Comparison of ENCODE assay signal across 9 cellular contexts in the genomic region with DNA sequence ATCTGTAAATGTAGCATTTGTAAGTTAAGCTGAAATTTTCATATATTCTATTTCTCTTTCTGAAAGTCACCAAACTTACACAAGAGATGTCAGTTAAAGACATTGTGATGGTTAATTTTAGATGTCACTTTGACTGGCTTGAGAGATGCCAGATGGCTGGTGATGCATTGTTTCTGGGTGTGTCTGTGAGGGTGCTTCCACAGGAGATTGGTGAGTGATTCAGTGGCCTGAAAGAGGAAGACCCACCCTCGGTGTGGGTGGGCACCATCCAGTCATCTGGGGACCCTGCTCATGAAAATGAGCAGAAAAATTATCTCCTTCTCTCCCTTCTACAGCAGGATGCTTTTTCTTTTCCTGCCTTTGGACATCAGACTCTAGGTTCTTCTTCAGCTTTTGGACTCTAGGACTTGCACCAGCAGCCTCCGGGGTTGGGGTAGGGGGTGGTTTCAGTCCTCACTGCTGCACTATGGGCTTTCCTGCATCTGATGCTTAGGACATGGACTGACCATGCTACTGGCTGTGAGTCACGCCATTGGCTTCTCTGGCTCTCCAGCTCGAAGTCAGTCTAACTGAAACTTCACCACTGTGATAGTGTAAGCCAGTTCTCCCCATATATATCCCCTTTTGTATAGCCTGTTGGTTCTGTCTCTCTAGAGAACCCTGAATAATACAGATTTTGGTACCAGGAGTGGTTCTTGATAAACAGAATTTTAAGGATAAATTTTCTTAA. TPM values are rescaled to one million over a fixed set of nuclear protein-coding genes. Genes with fewer than 3 reads are reported as not detected.
DNase-seq lines count a peak whose midpoint lies in the region; ATAC-seq and TF ChIP-seq lines count a peak whose summit lies in the region.
"Had no signal": no experiment of that assay in that cellular context is flagged by ENCODE, and none has a peak within 500 bp of the region (broad histone marks: within the 10 kb centered on the region; RNA-seq: fewer than 3 reads in every experiment).

No MANE protein-coding gene starts in this region.

- TF ChIP-seq CTCF in smooth muscle cell (IDR thresholded peaks at IDR 0.05; ENCODE audit: borderline replicate concordance, insufficient read depth, poor library complexity, severe bottlenecking): no peak

- no peaks in the 10 kb centered on the region for H3K36me3 Mint-ChIP-seq in effector memory CD8-positive, alpha-beta T cell (ENCODE audit: insufficient read depth)

- H3K27me3 ChIP-seq in Karpas-422 (ENCODE audit: low read length): no peaks in the 10 kb centered on the region
- H3K27me3 ChIP-seq in smooth muscle cell (ENCODE audit: low read depth): no peaks in the 10 kb centered on the region

- H3K4me1 ChIP-seq in Karpas-422 (ENCODE audit: low read length) (peaks cover 10% of the 10 kb centered on the region), smooth muscle cell (ENCODE audit: low read depth) (no peaks in the 10 kb centered on the region)

- H3K36me3 ChIP-seq in Karpas-422 (ENCODE audit: insufficient read depth, low read length) (no peaks in the 10 kb centered on the region), smooth muscle cell (ENCODE audit: low read depth) (no peaks in the 10 kb centered on the region)

- H3K79me2 ChIP-seq in Karpas-422 (ENCODE audit: low read length): no peaks in the 10 kb centered on the region
- no peaks in the 10 kb centered on the region for H3K79me2 ChIP-seq in smooth muscle cell (ENCODE audit: low read depth)

- H2AFZ ChIP-seq in Karpas-422 (ENCODE audit: low read length) (no peak overlapping the region), smooth muscle cell (ENCODE audit: low read depth) (no peak overlapping the region)

- WGBS in smooth muscle cell (ENCODE audit: low lambda C conversion rate): 24% methylated on average over 4 of the region's 4 CpGs

- peak overlapping the region in 1 of 2 donors; percentile 89 for H3K27ac Mint-ChIP-seq in effector memory CD8-positive, alpha-beta T cell

- H3K4me3 ChIP-seq in Karpas-422 (ENCODE audit: low read length) (no peak overlapping the region), smooth muscle cell (no peak overlapping the region)

- no peaks in the 10 kb centered on the region for H3F3A ChIP-seq in smooth muscle cell (ENCODE audit: low read depth)

- peaks cover 0 to 8% of the 10 kb centered on the region in 2 donors for H3K27me3 Mint-ChIP-seq in effector memory CD8-positive, alpha-beta T cell

- H3K9me2 ChIP-seq in Karpas-422 (replicated peaks; ENCODE audit: insufficient read depth, low read length): no peaks in the 10 kb centered on the region

- ATAC-seq in HG03108 (IDR thresholded peaks at IDR 0.05; ENCODE audit: unreplicated experiment): no peak
- no peak for ATAC-seq in effector memory CD8-positive, alpha-beta T cell (replicated peaks)

- DNase-seq in ELF-1 (ENCODE audit: low read depth, low spot score) (peak; percentile 21), Karpas-422 (no peak), astrocyte of the hippocampus (ENCODE audit: low read depth, low spot score) (peak; percentile 46), smooth muscle cell (lab: John Stamatoyannopoulos, UW; ENCODE audit: unreplicated experiment) (no peak), iPS-NIHi7 (ENCODE audit: extremely low spot score) (no peak)
- no peak for DNase-seq in effector memory CD8-positive, alpha-beta T cell
- DNase-seq: activated CD4-positive, alpha-beta T cell treated with anti-CD3 and anti-CD28 coated beads, Interleukin-2, amount 50 U/mL, for 1 hour had no signal

- H4K20me1 ChIP-seq in Karpas-422 (ENCODE audit: insufficient read depth, low read depth, low read length) (no peaks in the 10 kb centered on the region), smooth muscle cell (ENCODE audit: low read depth) (no peaks in the 10 kb centered on the region)

- H3K27ac ChIP-seq in Karpas-422 (ENCODE audit: low read length): no peak overlapping the region
- H3K27ac ChIP-seq in smooth muscle cell (ENCODE audit: low read depth): peak overlapping the region; percentile 65

- H3K9ac ChIP-seq in Karpas-422 (ENCODE audit: low read length) (0 out of 2 replicates have a peak overlapping the region, but pooled peaks have one; percentile 15), smooth muscle cell (ENCODE audit: low read depth) (peak overlapping the region; percentile 10)

- peak overlapping the region; percentile 11 for H3K4me2 ChIP-seq in Karpas-422 (ENCODE audit: low read depth, low read length, poor library complexity, severe bottlenecking)
- H3K4me2 ChIP-seq in smooth muscle cell: peak overlapping the region; percentile 42

- no peaks in the 10 kb centered on the region for H3K9me3 Mint-ChIP-seq in effector memory CD8-positive, alpha-beta T cell

- no peak overlapping the region for H3K4me3 Mint-ChIP-seq in effector memory CD8-positive, alpha-beta T cell

- H3K9me3 ChIP-seq in Karpas-422 (ENCODE audit: low read length) (no peaks in the 10 kb centered on the region), smooth muscle cell (replicated peaks; ENCODE audit: low read depth) (no peaks in the 10 kb centered on the region)

- peaks cover 15 to 19% of the 10 kb centered on the region in 2 donors for H3K4me1 Mint-ChIP-seq in effector memory CD8-positive, alpha-beta T cell (ENCODE audit: low read depth in 2 of 2)

RNA-seq across cellular contexts. Expression of gene PDE6H, which starts 20.9 kb away (rescaled TPM):
- not detected in 2 replicates for total RNA-seq in Karpas-422 (2014; rRNA removed; shearing (Covaris generic); ENCODE audit: low replicate concordance)
- total RNA-seq in smooth muscle cell: not detected in 2 replicates
- not detected in 2 replicates for polyA plus RNA-seq in smooth muscle cell
- total RNA-seq: lung microvascular endothelial cell had no signal

RNA-seq across cellular contexts. Expression of gene ARHGDIB, which starts 32.3 kb away (rescaled TPM):
- 503 and 765 TPM in 2 replicates for total RNA-seq in Karpas-422 (2014; rRNA removed; shearing (Covaris generic); ENCODE audit: low replicate concordance)
- 31.5 and 36.4 TPM in 2 replicates for total RNA-seq in smooth muscle cell
- polyA plus RNA-seq in smooth muscle cell: 35.8 and 39.2 TPM in 2 replicates

RNA-seq across cellular contexts. Expression of gene ERP27, which starts 55.4 kb away (rescaled TPM):
- total RNA-seq in Karpas-422 (2014; rRNA removed; shearing (Covaris generic); ENCODE audit: low replicate concordance): 0.18 and 0.60 TPM in 2 replicates
- 3.9 and 7.8 TPM in 2 replicates for total RNA-seq in smooth muscle cell
- polyA plus RNA-seq in smooth muscle cell: 2.7 and 12.3 TPM in 2 replicates
- total RNA-seq: lung microvascular endothelial cell had no signal

Comparison
In these comparisons a context has a peak if more than half of its experiments do, and no peak if none do; other contexts are left out.
1. DNase-seq: peak in ELF-1 (single experiment) and astrocyte of the hippocampus (single experiment); none in Karpas-422 (single experiment), smooth muscle cell (single experiment), effector memory CD8-positive, alpha-beta T cell (0 of 3) and iPS-NIHi7 (single experiment).
2. RNA of gene ARHGDIB, which starts 32.3 kb away (total RNA-seq): 503 to 765 TPM in Karpas-422; 31.5 to 36.4 TPM in smooth muscle cell; every median in the first group is over 10 times any median in the second.